In genomic region chrX:103716967-103717366, GRCh38 we compare ENCODE assay signal across 17 cellular contexts. TPM values are rescaled to one million over a fixed set of nuclear protein-coding genes. Genes with fewer than 3 reads are reported as not detected.
DNase-seq lines count a peak whose midpoint lies in the region; ATAC-seq and TF ChIP-seq lines count a peak whose summit lies in the region.
"Had no signal": no experiment of that assay in that cellular context is flagged by ENCODE, and none has a peak within 500 bp of the region (broad histone marks: within the 10 kb centered on the region; RNA-seq: fewer than 3 reads in every experiment).

No MANE protein-coding gene starts in this region.

- 11% methylated on average over 2 of the region's 2 CpGs for WGBS in right cardiac atrium
- WGBS in transverse colon (ENCODE audit: low coverage in 1 of 2), 2 donors, result 42 to 60% methylated on average over 1 to 2 of the region's 2 CpGs

- no peaks in the 10 kb centered on the region for H3K36me3 ChIP-seq in transverse colon
- H3K36me3 ChIP-seq: neutrophil, thyroid gland had no signal

- H3K4me1 ChIP-seq in right cardiac atrium (ENCODE audit: control insufficient read depth, insufficient read depth, low read length), result no peaks in the 10 kb centered on the region
- H3K4me1 ChIP-seq in transverse colon, result peaks cover 5 to 10% (median 7%) of the 10 kb centered on the region in 4 donors
- H3K4me1 ChIP-seq: thyroid gland had no signal

- no peaks in the 10 kb centered on the region for H3K9me3 Mint-ChIP-seq in stimulated activated naive CD8-positive, alpha-beta T cell treated with anti-CD3 and anti-CD28 coated beads, Interleukin-15, amount 100 ng/mL, for 72 hours
- H3K9me3 Mint-ChIP-seq: activated CD8-positive, alpha-beta T cell treated with anti-CD3 and anti-CD28 coated beads for 36 hours; activated naive CD4-positive, alpha-beta T cell treated with anti-CD3 and anti-CD28 coated beads, Interleukin-2, amount 50 U/mL, for 24 hours; immature natural killer cell had no signal

- no peak overlapping the region for H3K27ac Mint-ChIP-seq in stimulated activated naive CD8-positive, alpha-beta T cell treated with anti-CD3 and anti-CD28 coated beads, Interleukin-15, amount 100 ng/mL, for 72 hours
- H3K27ac Mint-ChIP-seq: activated CD8-positive, alpha-beta T cell treated with anti-CD3 and anti-CD28 coated beads for 36 hours; activated naive CD4-positive, alpha-beta T cell treated with anti-CD3 and anti-CD28 coated beads, Interleukin-2, amount 50 U/mL, for 24 hours; H9; immature natural killer cell had no signal

- H3K27me3 Mint-ChIP-seq in stimulated activated naive CD8-positive, alpha-beta T cell treated with anti-CD3 and anti-CD28 coated beads, Interleukin-15, amount 100 ng/mL, for 72 hours, result no peaks in the 10 kb centered on the region
- H3K27me3 Mint-ChIP-seq: activated CD8-positive, alpha-beta T cell treated with anti-CD3 and anti-CD28 coated beads for 36 hours; activated naive CD4-positive, alpha-beta T cell treated with anti-CD3 and anti-CD28 coated beads, Interleukin-2, amount 50 U/mL, for 24 hours had no signal

- intact Hi-C loops in right cardiac atrium (cut with DNase I), result loop anchor here in 1 of 4 donors (10.0 kb wide), 1 partner anchor 98 kb away; no protein-coding TSS in a partner anchor
- intact Hi-C loops in transverse colon (cut with DNase I; ENCODE audit: low total_unique reads), result loop anchor here (5.0 kb wide), 1 partner anchor 80 kb away; no protein-coding TSS in a partner anchor

- no peaks in the 10 kb centered on the region for H3K27me3 ChIP-seq in right cardiac atrium (ENCODE audit: control insufficient read depth, insufficient read depth)
- H3K27me3 ChIP-seq in transverse colon, result no peaks in the 10 kb centered on the region
- H3K27me3 ChIP-seq: neutrophil, thyroid gland had no signal

- no peak for TF ChIP-seq POLR2A in transverse colon (IDR thresholded peaks at IDR 0.05)

- H3K27ac ChIP-seq in right cardiac atrium (ENCODE audit: low read length) (no peak overlapping the region), transverse colon (peak overlapping the region; percentile 52 to 74 (median 70))
- H3K27ac ChIP-seq: 22Rv1, neutrophil, thyroid gland had no signal

- peak; percentile 33 to 69 for ATAC-seq in right cardiac atrium
- ATAC-seq in stimulated activated naive CD8-positive, alpha-beta T cell treated with anti-CD3 and anti-CD28 coated beads, Interleukin-15, amount 100 ng/mL, for 72 hours, result no peak
- ATAC-seq: activated CD8-positive, alpha-beta T cell treated with anti-CD3 and anti-CD28 coated beads for 36 hours had no signal

- H3K4me3 ChIP-seq in right cardiac atrium (ENCODE audit: low read length), result no peak overlapping the region
- no peak overlapping the region for H3K4me3 ChIP-seq in transverse colon
- H3K4me3 ChIP-seq: thyroid gland had no signal

- H3K4me3 Mint-ChIP-seq in stimulated activated naive CD8-positive, alpha-beta T cell treated with anti-CD3 and anti-CD28 coated beads, Interleukin-15, amount 100 ng/mL, for 72 hours, result no peak overlapping the region
- H3K4me3 Mint-ChIP-seq: activated CD8-positive, alpha-beta T cell treated with anti-CD3 and anti-CD28 coated beads for 36 hours; activated naive CD4-positive, alpha-beta T cell treated with anti-CD3 and anti-CD28 coated beads, Interleukin-2, amount 50 U/mL, for 24 hours; H9; immature natural killer cell had no signal

- peak; percentile 14 for DNase-seq in NCI-H146 (lab: John Stamatoyannopoulos, UW)
- DNase-seq in NCI-H146 treated with DMSO at 0.1 percent for 48 hours (lab: John Stamatoyannopoulos, UW; ENCODE audit: unreplicated experiment), result no peak
- peak; percentile 69 for DNase-seq in astrocyte of the hippocampus (ENCODE audit: low read depth, low spot score)
- DNase-seq in right cardiac atrium, result no peak
- DNase-seq in transverse colon, result peak; percentile 15
- no peak for DNase-seq in NCI-H748 treated with DMSO at 0.1 percent for 48 hours (lab: John Stamatoyannopoulos, UW)
- no peak for DNase-seq in stimulated activated naive CD8-positive, alpha-beta T cell treated with anti-CD3 and anti-CD28 coated beads, Interleukin-15, amount 100 ng/mL, for 72 hours
- no peak for DNase-seq in NCI-H2196 treated with DMSO at 0.1 percent for 48 hours (lab: John Stamatoyannopoulos, UW; ENCODE audit: unreplicated experiment)
- DNase-seq: activated CD8-positive, alpha-beta T cell treated with anti-CD3 and anti-CD28 coated beads for 36 hours; H9; immature natural killer cell; NCI-H82; thyroid gland had no signal

- in situ Hi-C loops in transverse colon (cut with MboI; ENCODE audit: low pct_ligation_motif_present in 1 of 4, low pct_unique_long_range_greater_than_20kb in 1 of 4, low sequenced_read_pairs in 3 of 4), result no loop called here

- no peaks in the 10 kb centered on the region for H3K4me1 Mint-ChIP-seq in stimulated activated naive CD8-positive, alpha-beta T cell treated with anti-CD3 and anti-CD28 coated beads, Interleukin-15, amount 100 ng/mL, for 72 hours
- H3K4me1 Mint-ChIP-seq: activated naive CD4-positive, alpha-beta T cell treated with anti-CD3 and anti-CD28 coated beads, Interleukin-2, amount 50 U/mL, for 24 hours; immature natural killer cell had no signal

- TF ChIP-seq EP300 in transverse colon (IDR thresholded peaks at IDR 0.05; ENCODE audit: low read depth), result no peak

- TF ChIP-seq CTCF in transverse colon (IDR thresholded peaks at IDR 0.05), result no peak

- H3K9me3 ChIP-seq in right cardiac atrium (ENCODE audit: control insufficient read depth, low read length) (no peaks in the 10 kb centered on the region), transverse colon (no peaks in the 10 kb centered on the region)
- H3K9me3 ChIP-seq: neutrophil, thyroid gland had no signal

RNA-seq across cellular contexts. Expression of gene TMEM31, which starts 6.3 kb away (rescaled TPM):
- under 1 TPM in 1 of 4 donors, not detected in 3; 0.34 TPM for total RNA-seq in right cardiac atrium
- polyA plus RNA-seq in right cardiac atrium, result not detected
- not detected for total RNA-seq in transverse colon
- total RNA-seq: T-helper 1 cell treated with Interleukin-12 subunit alpha and Interleukin-12 subunit beta and Interleukin-4 antibody, amounts not matched to agents 30 ng/mL and 1 ng/mL, for 36 hours; thyroid gland had no signal
- polyA plus RNA-seq: immature natural killer cell had no signal

RNA-seq across cellular contexts. Expression of gene MORF4L2, which starts 30.5 kb away (rescaled TPM):
- total RNA-seq in right cardiac atrium (100 to 1,000 TPM; 187 to 269 (median 217) TPM), transverse colon (100 to 1,000 TPM; 171 to 235 (median 185) TPM)
- 265 TPM for polyA plus RNA-seq in right cardiac atrium

RNA-seq across cellular contexts. Expression of gene PLP1, which starts 59.7 kb away (rescaled TPM):
- total RNA-seq in right cardiac atrium (10 to 100 TPM; 14.0 to 33.0 (median 27.4) TPM), transverse colon (10 to 100 TPM in 1 of 4 donors, 1 to 10 TPM in 3; 3.8 to 13.7 (median 6.7) TPM)
- polyA plus RNA-seq in right cardiac atrium, result 25.9 TPM
- total RNA-seq: activated CD8-positive, alpha-beta T cell treated with anti-CD3 and anti-CD28 coated beads for 36 hours; T-helper 1 cell treated with Interleukin-12 subunit alpha and Interleukin-12 subunit beta and Interleukin-4 antibody, amounts not matched to agents 30 ng/mL and 1 ng/mL, for 36 hours had no signal
- polyA plus RNA-seq: immature natural killer cell had no signal

Comparison
In these comparisons a context has a peak if more than half of its experiments do, and no peak if none do; other contexts are left out.
1. DNase-seq: peak in NCI-H146 (single experiment), astrocyte of the hippocampus (single experiment) and transverse colon (single experiment); none in NCI-H146 treated with DMSO at 0.1 percent for 48 hours (single experiment), right cardiac atrium (0 of 3), NCI-H748 treated with DMSO at 0.1 percent for 48 hours (single experiment), stimulated activated naive CD8-positive, alpha-beta T cell treated with anti-CD3 and anti-CD28 coated beads, Interleukin-15, amount 100 ng/mL, for 72 hours (0 of 2) and NCI-H2196 treated with DMSO at 0.1 percent for 48 hours (single experiment).